Comparison of ENCODE assay signal across 18 cellular contexts in genomic region chr17:46948544-46948943, GRCh38. TPM values are rescaled to one million over a fixed set of nuclear protein-coding genes. Genes with fewer than 3 reads are reported as not detected.
DNase-seq lines count a peak whose midpoint lies in the region; ATAC-seq and TF ChIP-seq lines count a peak whose summit lies in the region.
"Had no signal": no experiment of that assay in that cellular context is flagged by ENCODE, and none has a peak within 500 bp of the region (broad histone marks: within the 10 kb centered on the region; RNA-seq: fewer than 3 reads in every experiment).

No MANE protein-coding gene starts in this region.

- POLR2A ChIA-PET in GM10248 (lab: Yijun Ruan, JAX) = no interaction called here

- ATAC-seq in HG03565 (IDR thresholded peaks at IDR 0.05; ENCODE audit: unreplicated experiment) = no peak

- intact Hi-C loops in posterior vena cava (cut with DNase I) = no loop called here

- no peak for TF ChIP-seq CTCF in GM10248 (IDR thresholded peaks at IDR 0.05; ENCODE audit: control extremely low read depth, extremely low read depth, low read depth, missing control alignments)

- DNase-seq in GM10248 (ENCODE audit: extremely low spot score) (peak; percentile 1), SK-N-DZ (ENCODE audit: low spot score) (peak; percentile 35), ecto neural progenitor cell (ENCODE audit: low spot score) (peak; percentile 38), posterior vena cava (ENCODE audit: low spot score) (peak; percentile 26), middle frontal gyrus (ENCODE audit: extremely low spot score, low spot score) (no peak), anterior cingulate cortex (lab: John Stamatoyannopoulos, UW) (no peak)
- DNase-seq: ACHN; BE2C; CD4-positive, CD25-positive, alpha-beta regulatory T cell; CD8-positive, alpha-beta memory T cell; COR-L47; DMS 273 treated with DMSO at 0.1 percent for 48 hours; DMS53; DND-41; EL; GOT3; H9 had no signal

- CTCF ChIA-PET in GM10248 (lab: Yijun Ruan, JAX) = interaction anchor here (1.5 kb wide), 2 partner anchors 9 to 11 kb away, joined by 4 read pairs; no protein-coding TSS in a partner anchor

RNA-seq across cellular contexts. Expression of gene GOSR2, which starts 25.6 kb away (rescaled TPM):
- 33.7 and 42.8 TPM in 2 replicates for polyA plus RNA-seq in SK-N-DZ (2014; cell fraction: cytosol; rRNA removed)
- 28.2 and 39.0 TPM in 2 replicates for polyA plus RNA-seq in SK-N-DZ (2014; cell fraction: nucleus; rRNA removed)
- 10 to 100 TPM; 52.0 to 56.1 TPM for total RNA-seq in posterior vena cava

RNA-seq across cellular contexts. Expression of gene RPRML, which starts 30.5 kb away (rescaled TPM):
- polyA plus RNA-seq in SK-N-DZ (2014; cell fraction: cytosol; rRNA removed) = 2.4 and 3.2 TPM in 2 replicates
- 0.27 and 0.73 TPM in 2 replicates for polyA plus RNA-seq in SK-N-DZ (2014; cell fraction: nucleus; rRNA removed)
- not detected for total RNA-seq in posterior vena cava
- total RNA-seq: CD4-positive, CD25-positive, alpha-beta regulatory T cell; CD8-positive, alpha-beta memory T cell had no signal
- polyA plus RNA-seq: CD4-positive, CD25-positive, alpha-beta regulatory T cell; CD8-positive, alpha-beta memory T cell had no signal

Comparison
In these comparisons a context has a peak if more than half of its experiments do, and no peak if none do; other contexts are left out.
1. DNase-seq: peak in GM10248 (single experiment), SK-N-DZ (single experiment), ecto neural progenitor cell (single experiment) and posterior vena cava (single experiment); none in middle frontal gyrus (single experiment) and anterior cingulate cortex (0 of 58).